ENCODE assay signal across 9 cellular contexts in genomic region chr15:94263341-94264273, GRCh38. TPM values are rescaled to one million over a fixed set of nuclear protein-coding genes. Genes with fewer than 3 reads are reported as not detected.
DNase-seq lines count a peak whose midpoint lies in the region; ATAC-seq, FAIRE-seq and TF ChIP-seq lines count a peak whose summit lies in the region.
"Had no signal": no experiment of that assay in that cellular context is flagged by ENCODE, and none has a peak within 500 bp of the region (broad histone marks: within the 10 kb centered on the region; RNA-seq: fewer than 3 reads in every experiment).

No MANE protein-coding gene starts in this region.

- H3K36me3 Mint-ChIP-seq in IgD-negative memory B cell (peaks cover 3% of the 10 kb centered on the region), progenitor cell of endocrine pancreas (ENCODE audit: insufficient read depth) (no peaks in the 10 kb centered on the region)

- H3K9me3 ChIP-seq in MM.1S (replicated peaks; ENCODE audit: insufficient read depth, low read length) (no peaks in the 10 kb centered on the region), SJCRH30 (replicated peaks) (no peaks in the 10 kb centered on the region)
- H3K9me3 ChIP-seq: heart right ventricle had no signal

- H3K4me2 ChIP-seq in MM.1S (ENCODE audit: low read depth, low read length): no peak overlapping the region

- no peaks in the 10 kb centered on the region; the same call in 1 of the 2 replicates for H3K79me2 ChIP-seq in MM.1S (ENCODE audit: low read length)

- H3K9me3 Mint-ChIP-seq in IgD-negative memory B cell (peaks cover 0 to 3% (median 2%) of the 10 kb centered on the region in 3 donors), progenitor cell of endocrine pancreas (ENCODE audit: low read depth) (no peaks in the 10 kb centered on the region)

- H3K36me3 ChIP-seq in MM.1S (replicated peaks; ENCODE audit: insufficient read depth, low read length) (no peaks in the 10 kb centered on the region), SJCRH30 (no peaks in the 10 kb centered on the region)
- H3K36me3 ChIP-seq: heart right ventricle had no signal

- DNase-seq in GDM1 (lab: John Stamatoyannopoulos, UW) (no peak), MM.1S (no peak), progenitor cell of endocrine pancreas (ENCODE audit: low spot score, unreplicated experiment) (no peak), SJCRH30 (no peak)
- DNase-seq: heart right ventricle had no signal

- no peaks in the 10 kb centered on the region for H3K9me2 ChIP-seq in MM.1S (replicated peaks; ENCODE audit: insufficient read depth, low read length)

- H3K27me3 ChIP-seq in MM.1S (replicated peaks; ENCODE audit: insufficient read depth, low read length) (no peaks in the 10 kb centered on the region), SJCRH30 (no peaks in the 10 kb centered on the region)
- H3K27me3 ChIP-seq: heart right ventricle had no signal

- H3K9ac ChIP-seq in MM.1S (ENCODE audit: low read length): no peak overlapping the region

- no peak for TF ChIP-seq CTCF in MM.1S (IDR thresholded peaks at IDR 0.05; ENCODE audit: low read length)
- no peak for TF ChIP-seq CTCF in progenitor cell of endocrine pancreas (IDR thresholded peaks at IDR 0.05; ENCODE audit: unreplicated experiment)

- H3K4me3 ChIP-seq in MM.1S (ENCODE audit: low read length) (no peak overlapping the region), SJCRH30 (no peak overlapping the region)
- H3K4me3 ChIP-seq: heart right ventricle had no signal

- no peak overlapping the region for H2AFZ ChIP-seq in MM.1S (ENCODE audit: low read length)

- peak; percentile 95 for FAIRE-seq in islet of Langerhans (lab: Jason Lieb, UNC)

- H3K4me1 Mint-ChIP-seq in IgD-negative memory B cell: peaks cover 38 to 59% (median 39%) of the 10 kb centered on the region in 3 donors
- H3K4me1 Mint-ChIP-seq in progenitor cell of endocrine pancreas (ENCODE audit: low read depth): no peaks in the 10 kb centered on the region

- H3K27me3 Mint-ChIP-seq in IgD-negative memory B cell: no peaks in the 10 kb centered on the region
- H3K27me3 Mint-ChIP-seq in progenitor cell of endocrine pancreas: peaks cover 4% of the 10 kb centered on the region

- H3K27ac ChIP-seq in MM.1S (ENCODE audit: low read length): no peak overlapping the region
- no peak overlapping the region for H3K27ac ChIP-seq in SJCRH30

- H3K4me1 ChIP-seq in MM.1S (ENCODE audit: low read length): peaks cover 19% of the 10 kb centered on the region
- H3K4me1 ChIP-seq in SJCRH30: no peaks in the 10 kb centered on the region

- H3K27ac Mint-ChIP-seq in IgD-negative memory B cell: peak overlapping the region; percentile 40 to 95 (median 78)
- no peak overlapping the region for H3K27ac Mint-ChIP-seq in progenitor cell of endocrine pancreas

- H3F3A ChIP-seq in MM.1S (ENCODE audit: insufficient read depth, low read length): 0 out of 2 replicates have a peak, but pooled peaks cover 2% of the 10 kb centered on the region

- ATAC-seq in GM18499 (IDR thresholded peaks at IDR 0.05; ENCODE audit: insufficient read depth, unreplicated experiment) (peak; percentile 41), GM21619 (IDR thresholded peaks at IDR 0.05; ENCODE audit: unreplicated experiment) (peak; percentile 71)

- H4K20me1 ChIP-seq in MM.1S (ENCODE audit: insufficient read depth, low read length): no peaks in the 10 kb centered on the region

- H3K4me3 Mint-ChIP-seq in IgD-negative memory B cell (peak overlapping the region in 3 of 4 donors; percentile 27 to 71 (median 35)), progenitor cell of endocrine pancreas (ENCODE audit: low read depth) (no peak overlapping the region)

RNA-seq across cellular contexts. Expression of gene MCTP2, which starts 32.2 kb away (rescaled TPM):
- 12.2 TPM for polyA plus RNA-seq in IgD-negative memory B cell
- 2.6 and 5.4 TPM in 2 replicates for total RNA-seq in progenitor cell of endocrine pancreas
- total RNA-seq in SJCRH30 (2014; rRNA removed; shearing (Covaris generic)): 0.13 and 0.38 TPM in 2 replicates
